Comparison of ENCODE assay signal across 9 cellular contexts in the genomic region with DNA sequence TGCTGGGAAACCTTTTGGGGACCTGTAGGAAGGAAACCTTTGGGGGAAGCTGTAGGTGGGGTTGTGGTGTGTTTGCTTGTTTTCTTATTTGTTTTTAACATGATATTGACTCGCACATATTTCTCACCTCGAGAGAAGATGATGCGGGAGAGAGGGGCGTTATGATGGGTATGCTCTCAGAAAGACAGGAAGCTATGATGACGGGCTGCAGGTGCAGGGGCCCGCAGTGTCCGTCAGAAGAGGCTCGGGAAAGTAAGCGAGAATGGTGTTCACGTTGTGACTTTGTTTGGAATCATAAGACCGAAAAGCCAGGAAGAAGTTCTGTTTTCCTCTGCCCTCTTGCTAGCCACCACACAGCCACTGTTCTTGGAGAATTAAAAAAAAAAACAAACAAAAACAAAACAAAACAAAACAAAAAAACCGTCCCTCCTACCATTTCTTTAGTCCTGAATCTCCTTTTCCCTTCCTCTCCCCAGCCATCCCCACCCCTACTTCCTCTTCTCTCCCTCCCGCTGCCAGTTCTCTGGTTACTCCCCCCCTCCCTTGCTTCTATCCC. TPM values are rescaled to one million over a fixed set of nuclear protein-coding genes. Genes with fewer than 3 reads are reported as not detected.
DNase-seq lines count a peak whose midpoint lies in the region; ATAC-seq lines count a peak whose summit lies in the region.
"Had no signal": no experiment of that assay in that cellular context is flagged by ENCODE, and none has a peak within 500 bp of the region (broad histone marks: within the 10 kb centered on the region; RNA-seq: fewer than 3 reads in every experiment).

No MANE protein-coding gene starts in this region.

- H3K4me1 Mint-ChIP-seq in activated CD4-positive, alpha-beta T cell treated with anti-CD3 and anti-CD28 coated beads, Interleukin-2, amount 10 ng/mL, durations not matched to agents 7 days and 5 days = peaks cover 16% of the 10 kb centered on the region
- peaks cover 12% of the 10 kb centered on the region for H3K4me1 Mint-ChIP-seq in activated CD4-positive, alpha-beta memory T cell treated with anti-CD3 and anti-CD28 coated beads for 36 hours (ENCODE audit: low read depth)

- no peaks in the 10 kb centered on the region for H3K36me3 Mint-ChIP-seq in activated CD4-positive, alpha-beta T cell treated with anti-CD3 and anti-CD28 coated beads, Interleukin-2, amount 10 ng/mL, durations not matched to agents 7 days and 5 days (ENCODE audit: low read depth)
- no peaks in the 10 kb centered on the region for H3K36me3 Mint-ChIP-seq in activated CD4-positive, alpha-beta memory T cell treated with anti-CD3 and anti-CD28 coated beads for 36 hours

- peaks cover 73% of the 10 kb centered on the region for H3K27me3 Mint-ChIP-seq in activated CD4-positive, alpha-beta T cell treated with anti-CD3 and anti-CD28 coated beads, Interleukin-2, amount 10 ng/mL, durations not matched to agents 7 days and 5 days
- peaks cover 60% of the 10 kb centered on the region for H3K27me3 Mint-ChIP-seq in activated CD4-positive, alpha-beta memory T cell treated with anti-CD3 and anti-CD28 coated beads for 36 hours

- H3K27me3 ChIP-seq in iPS-18a (ENCODE audit: control insufficient read depth, insufficient read depth, low read length) (peaks cover 59% of the 10 kb centered on the region), subcutaneous abdominal adipose tissue (ENCODE audit: control insufficient read depth in 5 of 5, insufficient read depth in 4 of 5, low read length in 5 of 5) (peaks cover 13 to 39% (median 25%) of the 10 kb centered on the region in 5 donors)

- no peak overlapping the region for H3K9ac ChIP-seq in iPS-18a (ENCODE audit: low read length)
- no peak overlapping the region for H3K9ac ChIP-seq in subcutaneous abdominal adipose tissue (ENCODE audit: low read length in 5 of 5)

- no peaks in the 10 kb centered on the region for H3K9me3 Mint-ChIP-seq in activated CD4-positive, alpha-beta T cell treated with anti-CD3 and anti-CD28 coated beads, Interleukin-2, amount 10 ng/mL, durations not matched to agents 7 days and 5 days
- no peaks in the 10 kb centered on the region for H3K9me3 Mint-ChIP-seq in activated CD4-positive, alpha-beta memory T cell treated with anti-CD3 and anti-CD28 coated beads for 36 hours

- no peaks in the 10 kb centered on the region for H3K9me3 ChIP-seq in iPS-18a (ENCODE audit: control insufficient read depth, low read depth, low read length)
- H3K9me3 ChIP-seq in subcutaneous abdominal adipose tissue (ENCODE audit: control insufficient read depth in 5 of 5, low read length in 5 of 5) = no peaks in the 10 kb centered on the region

- no peak for ATAC-seq in GM21526 (IDR thresholded peaks at IDR 0.05; ENCODE audit: low FRiP score, unreplicated experiment)
- no peak for ATAC-seq in activated CD4-positive, CD25-positive, alpha-beta regulatory T cell treated with anti-CD3 and anti-CD28 coated beads, Interleukin-2, amount 50 U/mL, for 24 hours

- no peaks in the 10 kb centered on the region for H3K36me3 ChIP-seq in iPS-18a (ENCODE audit: control insufficient read depth, low read depth, low read length)
- H3K36me3 ChIP-seq in subcutaneous abdominal adipose tissue (ENCODE audit: control insufficient read depth in 5 of 5, insufficient read depth in 5 of 5, low read length in 5 of 5) = no peaks in the 10 kb centered on the region

- H3K4me3 ChIP-seq in iPS-18a (ENCODE audit: low read length) = peak overlapping the region; percentile 80
- H3K4me3 ChIP-seq in subcutaneous abdominal adipose tissue (ENCODE audit: low read depth in 1 of 5, low read length in 5 of 5) = peak overlapping the region; percentile 13 to 65 (median 57)

- no peak for DNase-seq in activated CD4-positive, alpha-beta T cell treated with anti-CD3 and anti-CD28 coated beads, Interleukin-2, amount 10 ng/mL, durations not matched to agents 7 days and 5 days
- no peak for DNase-seq in activated CD4-positive, alpha-beta T cell treated with anti-CD3 and anti-CD28 coated beads, Interleukin-2, amount 50 U/mL, for 48 hours
- DNase-seq in activated CD4-positive, alpha-beta memory T cell treated with anti-CD3 and anti-CD28 coated beads for 36 hours = no peak
- no peak for DNase-seq in dermis blood vessel endothelial cell

- POLR2A ChIA-PET in activated CD4-positive, alpha-beta T cell treated with anti-CD3 and anti-CD28 coated beads, Interleukin-2, amount 10 ng/mL, durations not matched to agents 7 days and 5 days (lab: Charles Lee) = no interaction called here
- POLR2A ChIA-PET in activated CD4-positive, alpha-beta memory T cell treated with anti-CD3 and anti-CD28 coated beads for 36 hours (lab: Charles Lee) = no interaction called here

- H3K4me1 ChIP-seq in iPS-18a (ENCODE audit: control insufficient read depth, low read depth, low read length) (peaks cover 12% of the 10 kb centered on the region), subcutaneous abdominal adipose tissue (ENCODE audit: control insufficient read depth in 5 of 5, insufficient read depth in 5 of 5, low read length in 5 of 5) (peaks cover 0 to 20% (median 18%) of the 10 kb centered on the region in 5 donors)

- intact Hi-C loops in activated CD4-positive, alpha-beta memory T cell treated with anti-CD3 and anti-CD28 coated beads for 36 hours (cut with micrococcal nuclease) = no loop called here

- H3K4me3 Mint-ChIP-seq in activated CD4-positive, alpha-beta T cell treated with anti-CD3 and anti-CD28 coated beads, Interleukin-2, amount 10 ng/mL, durations not matched to agents 7 days and 5 days = peak overlapping the region; percentile 44
- H3K4me3 Mint-ChIP-seq in activated CD4-positive, alpha-beta memory T cell treated with anti-CD3 and anti-CD28 coated beads for 36 hours = peak overlapping the region; percentile 67

- H3K27ac ChIP-seq in iPS-18a (ENCODE audit: low read length) = no peak overlapping the region
- H3K27ac ChIP-seq in subcutaneous abdominal adipose tissue (ENCODE audit: low read depth, low read length) = no peak overlapping the region

- CTCF ChIA-PET in activated CD4-positive, alpha-beta T cell treated with anti-CD3 and anti-CD28 coated beads, Interleukin-2, amount 10 ng/mL, durations not matched to agents 7 days and 5 days (lab: Charles Lee) = interaction anchor here (1.2 to 2.2 kb wide), 2 partner anchors 9 to 40 kb away, joined by 3 to 5 read pairs; no protein-coding TSS in a partner anchor
- CTCF ChIA-PET in activated CD4-positive, alpha-beta memory T cell treated with anti-CD3 and anti-CD28 coated beads for 36 hours (lab: Charles Lee) = interaction anchor here (0.8 to 3.1 kb wide), 2 partner anchors 10 to 39 kb away, joined by 3 to 18 read pairs; no protein-coding TSS in a partner anchor

- H3K27ac Mint-ChIP-seq in activated CD4-positive, alpha-beta T cell treated with anti-CD3 and anti-CD28 coated beads, Interleukin-2, amount 10 ng/mL, durations not matched to agents 7 days and 5 days = no peak overlapping the region
- no peak overlapping the region for H3K27ac Mint-ChIP-seq in activated CD4-positive, alpha-beta memory T cell treated with anti-CD3 and anti-CD28 coated beads for 36 hours

RNA-seq across cellular contexts. Expression of a gene that starts 0.4 kb away (rescaled TPM):
- total RNA-seq in activated CD4-positive, alpha-beta T cell treated with anti-CD3 and anti-CD28 coated beads, Interleukin-2, amount 10 ng/mL, durations not matched to agents 7 days and 5 days = not detected
- total RNA-seq in activated CD4-positive, alpha-beta memory T cell treated with anti-CD3 and anti-CD28 coated beads for 36 hours = not detected
- not detected in 2 replicates for total RNA-seq in dermis blood vessel endothelial cell
- total RNA-seq: lung microvascular endothelial cell had no signal
